In genomic region chr17:79109584-79109983, GRCh38 we compare ENCODE assay signal across 15 cellular contexts. TPM values are rescaled to one million over a fixed set of nuclear protein-coding genes. Genes with fewer than 3 reads are reported as not detected.
DNase-seq lines count a peak whose midpoint lies in the region; ATAC-seq, FAIRE-seq and TF ChIP-seq lines count a peak whose summit lies in the region.
"Had no signal": no experiment of that assay in that cellular context is flagged by ENCODE, and none has a peak within 500 bp of the region (broad histone marks: within the 10 kb centered on the region; RNA-seq: fewer than 3 reads in every experiment).

No MANE protein-coding gene starts in this region.

- H2BK12ac ChIP-seq in neuronal stem cell (ENCODE audit: low read length) = no peak overlapping the region

- TF ChIP-seq EP300 in K562 (IDR thresholded peaks at IDR 0.05; ENCODE audit: low read length) = no peak

- H4K91ac ChIP-seq in neuronal stem cell (ENCODE audit: low read depth, low read length, poor library complexity) = no peak overlapping the region

- H2BK15ac ChIP-seq in neuronal stem cell (ENCODE audit: low read length) = peak overlapping the region; percentile 97

- BruUV-seq in K562 (replicated peaks; lab: Mats Ljungman, UMichigan) = no TSS peak

- H3K14ac ChIP-seq in neuronal stem cell (ENCODE audit: low read length) = no peak overlapping the region

- H3K79me2 ChIP-seq in K562 (ENCODE audit: control insufficient read depth, insufficient read depth, low read length) = no peaks in the 10 kb centered on the region

- intact Hi-C loops in K562 (cut with micrococcal nuclease) (no loop called here), right cardiac atrium (cut with DNase I) (no loop called here)

- 5% methylated on average over 10 of the region's 10 CpGs for WGBS in K562 (ENCODE audit: insufficient coverage, low coverage, missing lambda C conversion rate)
- no CpG with 5 or more reads among the region's 10 CpGs for WGBS in neuronal stem cell (ENCODE audit: extremely low coverage in 2 of 2, insufficient read length in 2 of 2, insufficient replicate concordance in 1 of 2), 2 donors
- WGBS in right cardiac atrium = 33% methylated on average over 10 of the region's 10 CpGs

- no peak for TF ChIP-seq POLR2A in K562 (conservative IDR thresholded peaks at IDR 0.05)

- FAIRE-seq in D721Med (lab: Jason Lieb, UNC) (no peak), K562 (lab: Jason Lieb, UNC) (no peak)

- CTCF ChIA-PET in K562 (lab: Yijun Ruan, JAX; ENCODE audit: low intra/inter-chr PET ratio) = no interaction called here

- ATAC-seq in K562 = no peak
- ATAC-seq in right cardiac atrium = no peak
- ATAC-seq: lower lobe of right lung had no signal

- H2BK5ac ChIP-seq in neuronal stem cell (ENCODE audit: low read length) = no peak overlapping the region

- H3K27ac ChIP-seq in K562 (ENCODE audit: extremely low read depth, low read depth, low read length) (no peak overlapping the region), neuronal stem cell (replicated peaks; ENCODE audit: low read length) (no peak overlapping the region), right cardiac atrium (ENCODE audit: low read length) (no peak overlapping the region)
- H3K27ac ChIP-seq: epithelial cell of prostate, lower lobe of right lung, neutrophil, skin epidermis, stomach had no signal

- H3K27me3 ChIP-seq in K562 (ENCODE audit: control insufficient read depth in 2 of 2, insufficient read depth in 2 of 2, low read length in 2 of 2) (peaks cover 17 to 98% of the 10 kb centered on the region in 2 experiments), neuronal stem cell (ENCODE audit: control insufficient read depth in 3 of 3, insufficient read depth in 3 of 3, low read depth in 1 of 3, low read length in 3 of 3) (peaks cover 0 to 79% (median 0%) of the 10 kb centered on the region in 3 experiments), right cardiac atrium (ENCODE audit: control insufficient read depth, insufficient read depth) (no peaks in the 10 kb centered on the region)

- no peak for DNase-seq in D721Med (ENCODE audit: insufficient read length, low spot score)
- DNase-seq in HuH-7 (ENCODE audit: low spot score) = peak; percentile 52
- DNase-seq in K562 (ENCODE audit: extremely low read depth in 1 of 4, low spot score in 3 of 4) = peak in 1 of 4 experiments; percentile 32
- DNase-seq in neuronal stem cell (ENCODE audit: low spot score) = peak; percentile 23
- no peak for DNase-seq in middle frontal gyrus (ENCODE audit: extremely low spot score, low spot score)
- no peak for DNase-seq in right cardiac atrium
- DNase-seq in midbrain (lab: John Stamatoyannopoulos, UW) = no peak
- DNase-seq: lower lobe of right lung, NCI-H1436, NCI-H774, SHP77, stomach had no signal

- H3K4me2 ChIP-seq in K562 (ENCODE audit: insufficient read depth, low read length) = no peak overlapping the region
- no peak overlapping the region for H3K4me2 ChIP-seq in neuronal stem cell (ENCODE audit: insufficient read depth, low read length, poor library complexity, severe bottlenecking)

- POLR2A ChIA-PET in K562 (lab: Yijun Ruan, JAX) = interaction anchor here (0.9 kb wide), 1 partner anchor 30 kb away, joined by 3 read pairs; no protein-coding TSS in a partner anchor

- TF ChIP-seq CTCF in D721Med (IDR thresholded peaks at IDR 0.05; ENCODE audit: insufficient read depth, missing control alignments) (peak; percentile 47), K562 (IDR thresholded peaks at IDR 0.05 in 2 of 3, conservative IDR thresholded peaks at IDR 0.05 in 1 of 3; ENCODE audit: insufficient read depth in 2 of 3, low read depth in 1 of 3, low read length in 3 of 3) (0 out of 6 replicates have a peak, but pooled peaks of 2 of the 3 experiments have one; percentile 5 to 20)

- H3K4me3 ChIP-seq in K562 = no peak overlapping the region
- no peak overlapping the region for H3K4me3 ChIP-seq in neuronal stem cell (ENCODE audit: low read length in 2 of 2)
- H3K4me3 ChIP-seq in right cardiac atrium (ENCODE audit: low read length) = no peak overlapping the region
- H3K4me3 ChIP-seq: lower lobe of right lung, skin epidermis, stomach had no signal

- H3K9me3 ChIP-seq in K562 (replicated peaks; ENCODE audit: control insufficient read depth, insufficient read depth, low read depth, low read length) (no peaks in the 10 kb centered on the region), neuronal stem cell (replicated peaks in 1 of 2; ENCODE audit: control insufficient read depth in 2 of 2, insufficient read depth in 1 of 2, low read depth in 1 of 2, low read length in 2 of 2) (no peaks in the 10 kb centered on the region), right cardiac atrium (ENCODE audit: control insufficient read depth, low read length) (no peaks in the 10 kb centered on the region)
- H3K9me3 ChIP-seq: lower lobe of right lung, neutrophil, stomach had no signal

- H4K20me1 ChIP-seq in K562 (replicated peaks; ENCODE audit: control insufficient read depth, insufficient read depth, low read length) = peaks cover 33% of the 10 kb centered on the region

- no peak overlapping the region for H3K4ac ChIP-seq in neuronal stem cell (ENCODE audit: low read length)

- peaks cover 0 to 17% of the 10 kb centered on the region in 2 experiments; a peak in 1 of 5 replicates for H3K4me1 ChIP-seq in K562 (replicated peaks in 1 of 2; ENCODE audit: control insufficient read depth in 2 of 2, insufficient read depth in 2 of 2, low read length in 2 of 2)
- peaks cover 0 to 14% of the 10 kb centered on the region in 2 donors for H3K4me1 ChIP-seq in neuronal stem cell (ENCODE audit: control insufficient read depth in 2 of 2, insufficient read depth in 1 of 2, low read depth in 1 of 2, low read length in 2 of 2)
- no peaks in the 10 kb centered on the region for H3K4me1 ChIP-seq in right cardiac atrium (ENCODE audit: control insufficient read depth, insufficient read depth, low read length)

- H3K18ac ChIP-seq in neuronal stem cell (ENCODE audit: low read length) = peak overlapping the region; percentile 89

- no peaks in the 10 kb centered on the region for H3K9me1 ChIP-seq in K562 (ENCODE audit: control insufficient read depth, insufficient read depth, low read length)

- H3K9ac ChIP-seq in K562 (ENCODE audit: insufficient read depth in 1 of 2, low read depth in 2 of 2, low read length in 2 of 2) (no peak overlapping the region), neuronal stem cell (ENCODE audit: low read depth, low read length, poor library complexity) (no peak overlapping the region)

- H2AFZ ChIP-seq in K562 (ENCODE audit: low read depth, low read length) (no peak overlapping the region), neuronal stem cell (ENCODE audit: low read length) (no peak overlapping the region)

- peaks cover 1% of the 10 kb centered on the region for H3K79me1 ChIP-seq in neuronal stem cell (ENCODE audit: low read depth, low read length)

- in situ Hi-C loops in K562 (cut with MboI) = no loop called here

- peak overlapping the region; percentile 1 for H2AK5ac ChIP-seq in neuronal stem cell (ENCODE audit: low read depth, low read length)

- H3K36me3 ChIP-seq in K562 (ENCODE audit: control insufficient read depth, insufficient read depth, low read length) (no peaks in the 10 kb centered on the region), neuronal stem cell (replicated peaks in 1 of 2; ENCODE audit: control insufficient read depth in 2 of 2, insufficient read depth in 2 of 2, low read length in 2 of 2) (no peaks in the 10 kb centered on the region)
- H3K36me3 ChIP-seq: lower lobe of right lung, neutrophil, stomach had no signal

- no peak overlapping the region for H3K23ac ChIP-seq in neuronal stem cell (ENCODE audit: low read depth, low read length, poor library complexity)

- no peak overlapping the region for H2BK120ac ChIP-seq in neuronal stem cell (ENCODE audit: low read depth, low read length)

- no peak overlapping the region for H4K8ac ChIP-seq in neuronal stem cell (ENCODE audit: low read depth, low read length)

- no peak for TF ChIP-seq RAD21 in K562 (CRISPR knock-in tag; conservative IDR thresholded peaks at IDR 0.05 in 1 of 2, IDR thresholded peaks at IDR 0.05 in 1 of 2)

TF ChIP-seq in K562, 482 proteins besides CTCF, POLR2A, EP300 and RAD21 (continues in another document):
- TF ChIP-seq GABPB2 (CRISPR knock-in tag; conservative IDR thresholded peaks at IDR 0.05) = no peak
- no peak for TF ChIP-seq NFIC (IDR thresholded peaks at IDR 0.05)
- TF ChIP-seq IRF1 (CRISPR knock-in tag; IDR thresholded peaks at IDR 0.05; ENCODE audit: borderline replicate concordance) = no peak
- no peak for TF ChIP-seq ZNF354B (CRISPR knock-in tag; IDR thresholded peaks at IDR 0.05)
- TF ChIP-seq ZNF583 (CRISPR knock-in tag; IDR thresholded peaks at IDR 0.05) = no peak

RNA-seq across cellular contexts. Expression of gene ENGASE, which starts 35.0 kb away (rescaled TPM):
- 111 and 287 TPM in 2 replicates for total RNA-seq in K562 (2011; cell fraction: chromatin; rRNA removed; ENCODE audit: low replicate concordance)
- 149 and 158 TPM in 2 replicates for total RNA-seq in K562 (2011; cell fraction: nucleolus; rRNA removed)
- 121 and 125 TPM in 2 replicates for total RNA-seq in K562 (2011; cell fraction: nucleoplasm; rRNA removed)
- 14.0 and 17.2 TPM in 2 replicates for total RNA-seq in K562 (2014; rRNA removed)
- total RNA-seq in K562 (2014; rRNA removed; fragmentation: Illumina TruSeq; extraction: Trizol) = 6.5 and 9.1 TPM in 2 replicates
- total RNA-seq in K562 (2015; rRNA removed; fragmentation: Illumina TruSeq; extraction: Trizol) = 11.2 and 13.6 TPM in 2 replicates
- 32.3 and 45.5 TPM in 2 replicates for total RNA-seq in K562 (2021)
- polyA plus RNA-seq in K562 (2011; rRNA removed) = 16.4 and 22.8 TPM in 2 replicates
- polyA plus RNA-seq in K562 (2011; cell fraction: cytosol; rRNA removed) = 7.9 and 11.1 TPM in 2 replicates
- 246 and 319 TPM in 2 replicates for polyA plus RNA-seq in K562 (2011; cell fraction: nucleus; rRNA removed)
- polyA plus RNA-seq in K562 (2012) = 25.6 and 37.4 TPM in 2 replicates
- polyA plus RNA-seq in K562 (2014; fragmentation: Illumina TruSeq; extraction: Trizol) = 13.9 and 15.2 TPM in 2 replicates
- under 1 TPM; 0.06 to 0.14 TPM for polyA plus RNA-seq in K562 (2014; fragmentation: Nextera tagmentation; extraction: Ambion mirVana)
- 36.5 and 42.5 TPM in 2 replicates for polyA plus RNA-seq in K562 (2014; rRNA removed)
- 6.3 and 9.9 TPM in 2 replicates for polyA minus RNA-seq in K562 (2011; rRNA and poly(A)+ RNA removed)
- 5.7 and 13.2 TPM in 2 replicates for polyA minus RNA-seq in K562 (2011; cell fraction: cytosol; rRNA and poly(A)+ RNA removed)
- 49.8 and 50.9 TPM in 2 replicates for polyA minus RNA-seq in K562 (2011; cell fraction: nucleus; rRNA and poly(A)+ RNA removed)
- 17.4 TPM for polyA plus RNA-seq in neuronal stem cell (2013, experiment 1 of 2)
- 18.1 TPM for polyA plus RNA-seq in neuronal stem cell (2013, experiment 2 of 2)
- 10 to 100 TPM; 35.6 to 48.0 (median 42.3) TPM for total RNA-seq in right cardiac atrium
- polyA plus RNA-seq in right cardiac atrium = 25.4 TPM

Comparison
In these comparisons a context has a peak if more than half of its experiments do, and no peak if none do; other contexts are left out.
1. DNase-seq: peak in HuH-7 (single experiment) and neuronal stem cell (single experiment); none in D721Med (single experiment), middle frontal gyrus (single experiment), right cardiac atrium (0 of 3) and midbrain (single experiment).